Comparison of ENCODE assay signal across 1 cellular context in the genomic region with DNA sequence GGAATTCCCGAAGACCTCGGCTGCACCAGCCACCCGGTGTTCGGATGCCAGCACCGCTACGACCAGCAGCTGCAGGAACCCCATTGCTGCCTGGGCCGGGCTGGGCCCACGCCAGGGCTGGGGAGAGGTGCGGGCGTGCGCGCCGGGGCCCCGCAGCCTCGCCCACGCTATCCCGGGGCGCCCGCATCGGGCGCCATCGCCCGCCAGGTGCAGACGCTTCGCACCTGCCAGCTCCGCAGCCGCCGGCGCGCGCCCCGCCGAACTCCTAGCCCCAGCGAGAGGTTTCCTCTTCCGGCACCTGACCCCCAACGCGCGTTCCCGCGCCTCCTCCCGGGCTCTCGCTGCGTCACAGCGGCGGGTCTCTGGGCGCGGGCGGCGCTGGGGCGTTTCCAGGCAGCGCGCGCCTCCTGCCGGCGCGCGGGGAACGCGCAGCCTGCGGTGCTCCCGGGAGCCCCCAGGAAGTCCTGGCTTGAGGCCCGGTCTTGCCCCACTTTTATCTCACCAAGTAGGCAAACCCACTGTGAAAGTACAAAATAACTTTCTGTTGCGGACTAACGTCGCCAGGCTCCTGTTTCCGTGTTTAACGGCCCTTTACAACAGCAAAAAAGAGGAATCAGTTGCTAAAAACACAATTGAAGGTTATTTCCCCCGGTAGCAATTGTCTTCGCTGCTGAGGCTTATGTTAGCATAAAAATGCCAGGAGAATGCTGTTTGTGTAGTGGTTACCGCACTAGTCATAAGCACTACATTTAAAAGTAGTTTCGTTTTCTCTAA.
TF ChIP-seq lines count a peak whose summit lies in the region.

A gene with protein sequence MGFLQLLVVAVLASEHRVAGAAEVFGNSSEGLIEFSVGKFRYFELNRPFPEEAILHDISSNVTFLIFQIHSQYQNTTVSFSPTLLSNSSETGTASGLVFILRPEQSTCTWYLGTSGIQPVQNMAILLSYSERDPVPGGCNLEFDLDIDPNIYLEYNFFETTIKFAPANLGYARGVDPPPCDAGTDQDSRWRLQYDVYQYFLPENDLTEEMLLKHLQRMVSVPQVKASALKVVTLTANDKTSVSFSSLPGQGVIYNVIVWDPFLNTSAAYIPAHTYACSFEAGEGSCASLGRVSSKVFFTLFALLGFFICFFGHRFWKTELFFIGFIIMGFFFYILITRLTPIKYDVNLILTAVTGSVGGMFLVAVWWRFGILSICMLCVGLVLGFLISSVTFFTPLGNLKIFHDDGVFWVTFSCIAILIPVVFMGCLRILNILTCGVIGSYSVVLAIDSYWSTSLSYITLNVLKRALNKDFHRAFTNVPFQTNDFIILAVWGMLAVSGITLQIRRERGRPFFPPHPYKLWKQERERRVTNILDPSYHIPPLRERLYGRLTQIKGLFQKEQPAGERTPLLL (minus strand): TSS at position 300 of the 774 bp plus-strand sequence. CDS start 216 bp downstream, at position 84.

TF ChIP-seq in HEK293, 187 proteins besides CTCF, POLR2A, EP300 and RAD21 (continued from another document and continues in another):
- TF ChIP-seq, protein P1, sequence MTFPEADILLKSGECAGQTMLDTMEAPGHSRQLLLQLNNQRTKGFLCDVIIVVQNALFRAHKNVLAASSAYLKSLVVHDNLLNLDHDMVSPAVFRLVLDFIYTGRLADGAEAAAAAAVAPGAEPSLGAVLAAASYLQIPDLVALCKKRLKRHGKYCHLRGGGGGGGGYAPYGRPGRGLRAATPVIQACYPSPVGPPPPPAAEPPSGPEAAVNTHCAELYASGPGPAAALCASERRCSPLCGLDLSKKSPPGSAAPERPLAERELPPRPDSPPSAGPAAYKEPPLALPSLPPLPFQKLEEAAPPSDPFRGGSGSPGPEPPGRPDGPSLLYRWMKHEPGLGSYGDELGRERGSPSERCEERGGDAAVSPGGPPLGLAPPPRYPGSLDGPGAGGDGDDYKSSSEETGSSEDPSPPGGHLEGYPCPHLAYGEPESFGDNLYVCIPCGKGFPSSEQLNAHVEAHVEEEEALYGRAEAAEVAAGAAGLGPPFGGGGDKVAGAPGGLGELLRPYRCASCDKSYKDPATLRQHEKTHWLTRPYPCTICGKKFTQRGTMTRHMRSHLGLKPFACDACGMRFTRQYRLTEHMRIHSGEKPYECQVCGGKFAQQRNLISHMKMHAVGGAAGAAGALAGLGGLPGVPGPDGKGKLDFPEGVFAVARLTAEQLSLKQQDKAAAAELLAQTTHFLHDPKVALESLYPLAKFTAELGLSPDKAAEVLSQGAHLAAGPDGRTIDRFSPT (tag by site-specific recombination; IDR thresholded peaks at IDR 0.05) = no peak
- TF ChIP-seq OVOL3 (tag by site-specific recombination; IDR thresholded peaks at IDR 0.05) = no peak
- no peak for TF ChIP-seq ZNF48 (tag by site-specific recombination; IDR thresholded peaks at IDR 0.05)
- TF ChIP-seq, protein P2, sequence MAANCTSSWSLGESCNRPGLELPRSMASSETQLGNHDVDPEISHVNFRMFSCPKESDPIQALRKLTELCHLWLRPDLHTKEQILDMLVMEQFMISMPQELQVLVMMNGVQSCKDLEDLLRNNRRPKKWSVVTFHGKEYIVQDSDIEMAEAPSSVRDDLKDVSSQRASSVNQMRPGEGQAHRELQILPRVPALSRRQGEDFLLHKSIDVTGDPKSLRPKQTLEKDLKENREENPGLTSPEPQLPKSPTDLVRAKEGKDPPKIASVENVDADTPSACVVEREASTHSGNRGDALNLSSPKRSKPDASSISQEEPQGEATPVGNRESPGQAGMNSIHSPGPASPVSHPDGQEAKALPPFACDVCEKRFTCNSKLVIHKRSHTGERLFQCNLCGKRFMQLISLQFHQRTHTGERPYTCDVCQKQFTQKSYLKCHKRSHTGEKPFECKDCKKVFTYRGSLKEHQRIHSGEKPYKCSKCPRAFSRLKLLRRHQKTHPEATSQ (tag by site-specific recombination; IDR thresholded peaks at IDR 0.05) = no peak
- TF ChIP-seq ZNF660 (tag by site-specific recombination; IDR thresholded peaks at IDR 0.05) = peak; percentile 91
- TF ChIP-seq ZNF391 (tag by site-specific recombination; IDR thresholded peaks at IDR 0.05; ENCODE audit: borderline replicate concordance, low read depth) = no peak
- TF ChIP-seq, protein P3, sequence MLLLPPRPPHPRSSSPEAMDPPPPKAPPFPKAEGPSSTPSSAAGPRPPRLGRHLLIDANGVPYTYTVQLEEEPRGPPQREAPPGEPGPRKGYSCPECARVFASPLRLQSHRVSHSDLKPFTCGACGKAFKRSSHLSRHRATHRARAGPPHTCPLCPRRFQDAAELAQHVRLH (tag by site-specific recombination; IDR thresholded peaks at IDR 0.05) = no peak
- TF ChIP-seq ZNF600 (tag by site-specific recombination; IDR thresholded peaks at IDR 0.05) = 0 out of 2 replicates have a peak, but pooled peaks have one; percentile 33
- TF ChIP-seq, protein P4, sequence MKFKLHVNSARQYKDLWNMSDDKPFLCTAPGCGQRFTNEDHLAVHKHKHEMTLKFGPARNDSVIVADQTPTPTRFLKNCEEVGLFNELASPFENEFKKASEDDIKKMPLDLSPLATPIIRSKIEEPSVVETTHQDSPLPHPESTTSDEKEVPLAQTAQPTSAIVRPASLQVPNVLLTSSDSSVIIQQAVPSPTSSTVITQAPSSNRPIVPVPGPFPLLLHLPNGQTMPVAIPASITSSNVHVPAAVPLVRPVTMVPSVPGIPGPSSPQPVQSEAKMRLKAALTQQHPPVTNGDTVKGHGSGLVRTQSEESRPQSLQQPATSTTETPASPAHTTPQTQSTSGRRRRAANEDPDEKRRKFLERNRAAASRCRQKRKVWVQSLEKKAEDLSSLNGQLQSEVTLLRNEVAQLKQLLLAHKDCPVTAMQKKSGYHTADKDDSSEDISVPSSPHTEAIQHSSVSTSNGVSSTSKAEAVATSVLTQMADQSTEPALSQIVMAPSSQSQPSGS (tag by site-specific recombination; IDR thresholded peaks at IDR 0.05; ENCODE audit: low read depth) = no peak
- peak; percentile 34; the same call in 1 of the 2 replicates for TF ChIP-seq ZNF76 (tag by site-specific recombination; IDR thresholded peaks at IDR 0.05; ENCODE audit: borderline replicate concordance, low read depth)
- TF ChIP-seq, protein P5, sequence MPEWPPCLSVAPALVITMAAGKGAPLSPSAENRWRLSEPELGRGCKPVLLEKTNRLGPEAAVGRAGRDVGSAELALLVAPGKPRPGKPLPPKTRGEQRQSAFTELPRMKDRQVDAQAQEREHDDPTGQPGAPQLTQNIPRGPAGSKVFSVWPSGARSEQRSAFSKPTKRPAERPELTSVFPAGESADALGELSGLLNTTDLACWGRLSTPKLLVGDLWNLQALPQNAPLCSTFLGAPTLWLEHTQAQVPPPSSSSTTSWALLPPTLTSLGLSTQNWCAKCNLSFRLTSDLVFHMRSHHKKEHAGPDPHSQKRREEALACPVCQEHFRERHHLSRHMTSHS (tag by site-specific recombination; IDR thresholded peaks at IDR 0.05) = no peak
- TF ChIP-seq ZNF324 (tag by site-specific recombination; IDR thresholded peaks at IDR 0.05) = 0 out of 2 replicates have a peak, but pooled peaks have one; percentile 15
- no peak for TF ChIP-seq ZNF837 (tag by site-specific recombination; IDR thresholded peaks at IDR 0.05)
- no peak; the same call in 1 of the 2 replicates for TF ChIP-seq ZNF335 (tag by site-specific recombination; conservative IDR thresholded peaks at IDR 0.05)
- TF ChIP-seq, protein P6, sequence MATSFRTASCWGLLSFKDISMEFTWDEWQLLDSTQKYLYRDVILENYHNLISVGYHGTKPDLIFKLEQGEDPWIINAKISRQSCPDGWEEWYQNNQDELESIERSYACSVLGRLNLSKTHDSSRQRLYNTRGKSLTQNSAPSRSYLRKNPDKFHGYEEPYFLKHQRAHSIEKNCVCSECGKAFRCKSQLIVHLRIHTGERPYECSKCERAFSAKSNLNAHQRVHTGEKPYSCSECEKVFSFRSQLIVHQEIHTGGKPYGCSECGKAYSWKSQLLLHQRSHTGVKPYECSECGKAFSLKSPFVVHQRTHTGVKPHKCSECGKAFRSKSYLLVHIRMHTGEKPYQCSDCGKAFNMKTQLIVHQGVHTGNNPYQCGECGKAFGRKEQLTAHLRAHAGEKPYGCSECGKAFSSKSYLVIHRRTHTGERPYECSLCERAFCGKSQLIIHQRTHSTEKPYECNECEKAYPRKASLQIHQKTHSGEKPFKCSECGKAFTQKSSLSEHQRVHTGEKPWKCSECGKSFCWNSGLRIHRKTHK (tag by site-specific recombination; IDR thresholded peaks at IDR 0.05) = no peak
- TF ChIP-seq ZNF302 (tag by site-specific recombination; IDR thresholded peaks at IDR 0.05; ENCODE audit: low read depth) = no peak
- TF ChIP-seq ZNF624 (tag by site-specific recombination; IDR thresholded peaks at IDR 0.05) = no peak
- TF ChIP-seq, protein P7, sequence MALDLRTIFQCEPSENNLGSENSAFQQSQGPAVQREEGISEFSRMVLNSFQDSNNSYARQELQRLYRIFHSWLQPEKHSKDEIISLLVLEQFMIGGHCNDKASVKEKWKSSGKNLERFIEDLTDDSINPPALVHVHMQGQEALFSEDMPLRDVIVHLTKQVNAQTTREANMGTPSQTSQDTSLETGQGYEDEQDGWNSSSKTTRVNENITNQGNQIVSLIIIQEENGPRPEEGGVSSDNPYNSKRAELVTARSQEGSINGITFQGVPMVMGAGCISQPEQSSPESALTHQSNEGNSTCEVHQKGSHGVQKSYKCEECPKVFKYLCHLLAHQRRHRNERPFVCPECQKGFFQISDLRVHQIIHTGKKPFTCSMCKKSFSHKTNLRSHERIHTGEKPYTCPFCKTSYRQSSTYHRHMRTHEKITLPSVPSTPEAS (tag by site-specific recombination; IDR thresholded peaks at IDR 0.05) = no peak
- TF ChIP-seq SP7 (tag by site-specific recombination; IDR thresholded peaks at IDR 0.05) = 0 out of 2 replicates have a peak, but pooled peaks have one; percentile 37
- TF ChIP-seq ZSCAN16 (tag by site-specific recombination; IDR thresholded peaks at IDR 0.05) = no peak
- TF ChIP-seq ZNF223 (tag by site-specific recombination; IDR thresholded peaks at IDR 0.05) = no peak
- TF ChIP-seq, protein P8, sequence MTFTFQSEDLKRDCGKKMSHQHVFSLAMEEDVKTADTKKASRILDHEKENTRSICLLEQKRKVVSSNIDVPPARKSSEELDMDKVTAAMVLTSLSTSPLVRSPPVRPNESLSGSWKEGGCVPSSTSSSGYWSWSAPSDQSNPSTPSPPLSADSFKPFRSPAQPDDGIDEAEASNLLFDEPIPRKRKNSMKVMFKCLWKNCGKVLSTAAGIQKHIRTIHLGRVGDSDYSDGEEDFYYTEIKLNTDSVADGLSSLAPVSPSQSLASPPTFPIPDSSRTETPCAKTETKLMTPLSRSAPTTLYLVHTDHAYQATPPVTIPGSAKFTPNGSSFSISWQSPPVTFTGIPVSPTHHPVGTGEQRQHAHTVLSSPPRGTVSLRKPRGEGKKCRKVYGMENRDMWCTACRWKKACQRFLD (tag by site-specific recombination; IDR thresholded peaks at IDR 0.05) = no peak
- no peak for TF ChIP-seq ZNF776 (tag by site-specific recombination; IDR thresholded peaks at IDR 0.05; ENCODE audit: borderline replicate concordance)
- TF ChIP-seq ZNF366 (tag by site-specific recombination; conservative IDR thresholded peaks at IDR 0.05) = 0 out of 2 replicates have a peak, but pooled peaks have one; percentile 11
- no peak for TF ChIP-seq ZNF623 (tag by site-specific recombination; IDR thresholded peaks at IDR 0.05)
- no peak for TF ChIP-seq GFI1B (tag by site-specific recombination; IDR thresholded peaks at IDR 0.05)
- no peak for TF ChIP-seq BCL11B (tag by site-specific recombination; IDR thresholded peaks at IDR 0.05; ENCODE audit: low read depth)
- TF ChIP-seq ZNF114 (tag by site-specific recombination; IDR thresholded peaks at IDR 0.05) = no peak
- peak; percentile 60 for TF ChIP-seq ZFHX2 (tag by site-specific recombination; conservative IDR thresholded peaks at IDR 0.05)
- no peak for TF ChIP-seq ZNF169 (tag by site-specific recombination; IDR thresholded peaks at IDR 0.05)
- TF ChIP-seq, protein P9, sequence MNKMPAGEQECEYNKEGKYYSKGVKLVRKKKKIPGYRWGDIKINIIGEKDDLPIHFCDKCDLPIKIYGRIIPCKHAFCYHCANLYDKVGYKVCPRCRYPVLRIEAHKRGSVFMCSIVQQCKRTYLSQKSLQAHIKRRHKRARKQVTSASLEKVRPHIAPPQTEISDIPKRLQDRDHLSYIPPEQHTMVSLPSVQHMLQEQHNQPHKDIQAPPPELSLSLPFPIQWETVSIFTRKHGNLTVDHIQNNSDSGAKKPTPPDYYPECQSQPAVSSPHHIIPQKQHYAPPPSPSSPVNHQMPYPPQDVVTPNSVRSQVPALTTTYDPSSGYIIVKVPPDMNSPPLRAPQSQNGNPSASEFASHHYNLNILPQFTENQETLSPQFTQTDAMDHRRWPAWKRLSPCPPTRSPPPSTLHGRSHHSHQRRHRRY (tag by site-specific recombination; IDR thresholded peaks at IDR 0.05) = no peak
- no peak for TF ChIP-seq SALL2 (tag by site-specific recombination; IDR thresholded peaks at IDR 0.05; ENCODE audit: borderline replicate concordance)
- TF ChIP-seq ZNF266 (tag by site-specific recombination; IDR thresholded peaks at IDR 0.05; ENCODE audit: low read depth) = no peak
- no peak for TF ChIP-seq SCRT2 (tag by site-specific recombination; IDR thresholded peaks at IDR 0.05)
- no peak for TF ChIP-seq ZNF248 (tag by site-specific recombination; IDR thresholded peaks at IDR 0.05)
- TF ChIP-seq SP3 (tag by site-specific recombination; IDR thresholded peaks at IDR 0.05) = no peak
- no peak for TF ChIP-seq ZNF394 (tag by site-specific recombination; IDR thresholded peaks at IDR 0.05; ENCODE audit: borderline replicate concordance)
- TF ChIP-seq ZNF416 (tag by site-specific recombination; IDR thresholded peaks at IDR 0.05) = no peak
- no peak for TF ChIP-seq MEIS1 (CRISPR knock-in tag; IDR thresholded peaks at IDR 0.05; ENCODE audit: borderline replicate concordance)
- no peak for TF ChIP-seq ZXDB (tag by site-specific recombination; IDR thresholded peaks at IDR 0.05)
- no peak for TF ChIP-seq ZNF133 (tag by site-specific recombination; IDR thresholded peaks at IDR 0.05)
- TF ChIP-seq, protein P10, sequence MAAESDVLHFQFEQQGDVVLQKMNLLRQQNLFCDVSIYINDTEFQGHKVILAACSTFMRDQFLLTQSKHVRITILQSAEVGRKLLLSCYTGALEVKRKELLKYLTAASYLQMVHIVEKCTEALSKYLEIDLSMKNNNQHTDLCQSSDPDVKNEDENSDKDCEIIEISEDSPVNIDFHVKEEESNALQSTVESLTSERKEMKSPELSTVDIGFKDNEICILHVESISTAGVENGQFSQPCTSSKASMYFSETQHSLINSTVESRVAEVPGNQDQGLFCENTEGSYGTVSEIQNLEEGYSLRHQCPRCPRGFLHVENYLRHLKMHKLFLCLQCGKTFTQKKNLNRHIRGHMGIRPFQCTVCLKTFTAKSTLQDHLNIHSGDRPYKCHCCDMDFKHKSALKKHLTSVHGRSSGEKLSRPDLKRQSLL (tag by site-specific recombination; IDR thresholded peaks at IDR 0.05) = no peak
- peak; percentile 86 for TF ChIP-seq PRDM1 (tag by site-specific recombination; IDR thresholded peaks at IDR 0.05)
- TF ChIP-seq ZNF16 (tag by site-specific recombination; IDR thresholded peaks at IDR 0.05; ENCODE audit: low read depth) = no peak
